19 cellular contexts compared by ENCODE assay signal in genomic region chr7:115546790-115547189, GRCh38.
A peak's percentile ranks its signal among the peaks of the same experiment; 100 is the strongest.
DNase-seq lines count a peak whose midpoint lies in the region; ATAC-seq and FAIRE-seq lines count a peak whose summit lies in the region.
"Had no signal": no experiment of that assay in that cellular context is flagged by ENCODE, and none has a peak within 500 bp of the region (broad histone marks: within the 10 kb centered on the region; RNA-seq: fewer than 3 reads in every experiment).

No MANE protein-coding gene starts in this region.

- no peaks in the 10 kb centered on the region for H3K27me3 ChIP-seq in GM23248 (replicated peaks; ENCODE audit: insufficient read depth)
- H3K27me3 ChIP-seq: BLaER1 treated with 17β-estradiol and CSF1 and Interleukin-3, amounts not matched to agents 10 nM and 100 nM had no signal

- FAIRE-seq in A204.1 (lab: Jason Lieb, UNC) (peak; percentile 94), RCC 7860 (lab: Jason Lieb, UNC) (peak; percentile 72)
- FAIRE-seq: GM12891, GM19239, H54, HepG2 had no signal

- H3K4me2 ChIP-seq in GM23248 (ENCODE audit: unreplicated experiment) = no peak overlapping the region
- H3K4me2 ChIP-seq: BLaER1 treated with 17β-estradiol and CSF1 and Interleukin-3, amounts not matched to agents 10 nM and 100 nM; GM23338; KMS-11 had no signal

- in situ Hi-C loops in GM23248 (cut with MboI) = no loop called here

- no peak for ATAC-seq in HG02588 (IDR thresholded peaks at IDR 0.05; ENCODE audit: unreplicated experiment)
- ATAC-seq: CD8-positive, alpha-beta T cell; GM23338; HCT116; HepG2 had no signal

- H3K9me2 ChIP-seq in GM23248 (ENCODE audit: insufficient read depth) = no peaks in the 10 kb centered on the region

- no peaks in the 10 kb centered on the region for H3K79me2 ChIP-seq in GM23248 (ENCODE audit: insufficient read depth)

- no peak overlapping the region for H3K27ac ChIP-seq in GM23248
- H3K27ac ChIP-seq: BLaER1 treated with 17β-estradiol and CSF1 and Interleukin-3, amounts not matched to agents 10 nM and 100 nM; KMS-11 had no signal

- no peak overlapping the region for H2AFZ ChIP-seq in GM23248
- H2AFZ ChIP-seq: GM23338 had no signal

- no peaks in the 10 kb centered on the region for H3K9me3 ChIP-seq in GM23248 (ENCODE audit: low read depth)
- H3K9me3 ChIP-seq: BLaER1 treated with 17β-estradiol and CSF1 and Interleukin-3, amounts not matched to agents 10 nM and 100 nM had no signal

- no peaks in the 10 kb centered on the region for H3F3A ChIP-seq in GM23248 (ENCODE audit: insufficient read depth)

- H3K4me3 ChIP-seq in GM23248 = no peak overlapping the region
- H3K4me3 ChIP-seq: BLaER1 treated with 17β-estradiol and CSF1 and Interleukin-3, amounts not matched to agents 10 nM and 100 nM; GM23338 had no signal

- no peak overlapping the region for H3K9ac ChIP-seq in GM23248
- H3K9ac ChIP-seq: BLaER1 treated with 17β-estradiol and CSF1 and Interleukin-3, amounts not matched to agents 10 nM and 100 nM; KMS-11 had no signal

- no peaks in the 10 kb centered on the region for H3K36me3 ChIP-seq in GM23248 (ENCODE audit: low read depth)
- H3K36me3 ChIP-seq: BLaER1 treated with 17β-estradiol and CSF1 and Interleukin-3, amounts not matched to agents 10 nM and 100 nM had no signal

- peak; percentile 5 for DNase-seq in GM23248
- no peak for DNase-seq in RCC 7860 (ENCODE audit: low spot score)
- DNase-seq in iris pigment epithelial cell (ENCODE audit: low read depth) = peak; percentile 3
- DNase-seq in foreskin melanocyte = no peak
- DNase-seq in KG1 (lab: John Stamatoyannopoulos, UW) = no peak
- DNase-seq: 8988T; CD8-positive, alpha-beta T cell; DMS 273 treated with DMSO at 0.1 percent for 48 hours; DMS79 had no signal

- H3K4me1 ChIP-seq in GM23248 (ENCODE audit: insufficient read depth) = peaks cover 7% of the 10 kb centered on the region
- H3K4me1 ChIP-seq: BLaER1 treated with 17β-estradiol and CSF1 and Interleukin-3, amounts not matched to agents 10 nM and 100 nM had no signal

- no peaks in the 10 kb centered on the region for H4K20me1 ChIP-seq in GM23248 (ENCODE audit: insufficient read depth)
- H4K20me1 ChIP-seq: BLaER1 treated with 17β-estradiol and CSF1 and Interleukin-3, amounts not matched to agents 10 nM and 100 nM had no signal

Comparison
In these comparisons a context has a peak if more than half of its experiments do, and no peak if none do; other contexts are left out.
1. DNase-seq: peak in GM23248 (single experiment) and iris pigment epithelial cell (single experiment); none in RCC 7860 (single experiment), foreskin melanocyte (single experiment) and KG1 (single experiment).